8 cellular contexts compared by ENCODE assay signal in genomic region chr6:83867527-83868161, GRCh38. TPM values are rescaled to one million over a fixed set of nuclear protein-coding genes. Genes with fewer than 3 reads are reported as not detected.
DNase-seq lines count a peak whose midpoint lies in the region; ATAC-seq, FAIRE-seq and TF ChIP-seq lines count a peak whose summit lies in the region.

No MANE protein-coding gene starts in this region.

- POLR2A ChIA-PET in Caco-2 (lab: Charles Lee), result no interaction called here
- POLR2A ChIA-PET in naive thymus-derived CD4-positive, alpha-beta T cell (lab: Charles Lee), result no interaction called here

- H3K9me3 ChIP-seq in Caco-2, result peaks cover 9% of the 10 kb centered on the region; the same call in 1 of the 2 replicates
- H3K9me3 ChIP-seq in naive thymus-derived CD4-positive, alpha-beta T cell (ENCODE audit: control insufficient read depth in 2 of 3, low read length in 3 of 3), result peaks cover 0 to 6% (median 0%) of the 10 kb centered on the region in 3 experiments

- H3K27me3 Mint-ChIP-seq in Caco-2 (ENCODE audit: insufficient read depth, unreplicated experiment), result no peaks in the 10 kb centered on the region
- no peaks in the 10 kb centered on the region for H3K27me3 Mint-ChIP-seq in naive thymus-derived CD4-positive, alpha-beta T cell

- H3K27me3 ChIP-seq in Caco-2 (replicated peaks; ENCODE audit: control insufficient read depth, insufficient read depth, low read length) (no peaks in the 10 kb centered on the region), bronchial epithelial cell (ENCODE audit: control insufficient read depth, insufficient read depth, low read length) (no peaks in the 10 kb centered on the region)
- no peaks in the 10 kb centered on the region for H3K27me3 ChIP-seq in naive thymus-derived CD4-positive, alpha-beta T cell (ENCODE audit: control insufficient read depth in 2 of 2, insufficient read depth in 2 of 2, low read length in 2 of 2)

- FAIRE-seq in bronchial epithelial cell (lab: Jason Lieb, UNC), result peak; percentile 76

- no peaks in the 10 kb centered on the region for H3K4me1 ChIP-seq in Caco-2
- no peaks in the 10 kb centered on the region for H3K4me1 ChIP-seq in naive thymus-derived CD4-positive, alpha-beta T cell (ENCODE audit: control insufficient read depth in 2 of 2, insufficient read depth in 2 of 2, low read length in 2 of 2)

- no peak overlapping the region for H3K4me3 Mint-ChIP-seq in Caco-2 (ENCODE audit: unreplicated experiment)
- peak overlapping the region in 1 of 10 donors; percentile 3 for H3K4me3 Mint-ChIP-seq in naive thymus-derived CD4-positive, alpha-beta T cell

- H3K27ac Mint-ChIP-seq in Caco-2 (ENCODE audit: unreplicated experiment), result no peak overlapping the region
- H3K27ac Mint-ChIP-seq in naive thymus-derived CD4-positive, alpha-beta T cell, result peak overlapping the region in 1 of 9 donors; percentile 13

- H3K27ac ChIP-seq in naive thymus-derived CD4-positive, alpha-beta T cell (ENCODE audit: low read depth, low read length), result no peak overlapping the region

- peak; percentile 29 to 42 for DNase-seq in Caco-2
- DNase-seq in LHCN-M2 (ENCODE audit: low read depth), result peak; percentile 93
- peak; percentile 98 for DNase-seq in bronchial epithelial cell (ENCODE audit: low read depth)
- DNase-seq in naive thymus-derived CD4-positive, alpha-beta T cell, result peak in 3 of 9 donors; percentile 16 to 30 (median 18)
- DNase-seq in GF-D8 (lab: John Stamatoyannopoulos, UW), result no peak

- no TSS peak for BruUV-seq in Caco-2 (replicated peaks; lab: Mats Ljungman, UMichigan)

- peaks cover 16% of the 10 kb centered on the region for H3K36me3 Mint-ChIP-seq in Caco-2 (ENCODE audit: insufficient read depth, unreplicated experiment)
- H3K36me3 Mint-ChIP-seq in naive thymus-derived CD4-positive, alpha-beta T cell, result peaks cover 11 to 62% (median 51%) of the 10 kb centered on the region in 5 donors

- CTCF ChIA-PET in Caco-2 (lab: Charles Lee), result no interaction called here
- CTCF ChIA-PET in naive thymus-derived CD4-positive, alpha-beta T cell (lab: Charles Lee), result no interaction called here

- TF ChIP-seq CTCF in Caco-2 (IDR thresholded peaks at IDR 0.05; ENCODE audit: insufficient read depth in 1 of 2, low read depth in 1 of 2, low read length in 1 of 2, severe bottlenecking in 1 of 2, unreplicated experiment in 1 of 2) (no peak), bronchial epithelial cell (IDR thresholded peaks at IDR 0.05; ENCODE audit: insufficient read depth, low read length, severe bottlenecking) (no peak)

- H3K4me3 ChIP-seq in Caco-2 (ENCODE audit: low read depth, low read length) (no peak overlapping the region), bronchial epithelial cell (ENCODE audit: low read depth, low read length) (no peak overlapping the region)
- H3K4me3 ChIP-seq in naive thymus-derived CD4-positive, alpha-beta T cell (ENCODE audit: low read length), result no peak overlapping the region

- ATAC-seq in naive thymus-derived CD4-positive, alpha-beta T cell, result peak; percentile 91
- ATAC-seq in GM18909 (IDR thresholded peaks at IDR 0.05; ENCODE audit: poor library complexity, unreplicated experiment), result no peak
- ATAC-seq in GM18870 (IDR thresholded peaks at IDR 0.05; ENCODE audit: unreplicated experiment), result no peak
- ATAC-seq in GM18505 (IDR thresholded peaks at IDR 0.05; ENCODE audit: unreplicated experiment), result no peak

- intact Hi-C loops in Caco-2 (cut with micrococcal nuclease; ENCODE audit: unreplicated experiment), result no loop called here
- intact Hi-C loops in naive thymus-derived CD4-positive, alpha-beta T cell (cut with micrococcal nuclease), result no loop called here

- H3K4me1 Mint-ChIP-seq in Caco-2 (ENCODE audit: low read depth, unreplicated experiment), result no peaks in the 10 kb centered on the region
- H3K4me1 Mint-ChIP-seq in naive thymus-derived CD4-positive, alpha-beta T cell, result peaks cover 4 to 36% (median 24%) of the 10 kb centered on the region in 7 donors

- peaks cover 14% of the 10 kb centered on the region for H3K9me3 Mint-ChIP-seq in Caco-2 (ENCODE audit: unreplicated experiment)
- peaks cover 0 to 28% (median 9%) of the 10 kb centered on the region in 11 donors for H3K9me3 Mint-ChIP-seq in naive thymus-derived CD4-positive, alpha-beta T cell

- H3K36me3 ChIP-seq in Caco-2 (ENCODE audit: control insufficient read depth, insufficient read depth, low read length) (peaks cover 4% of the 10 kb centered on the region), bronchial epithelial cell (ENCODE audit: control insufficient read depth, insufficient read depth, low read length) (peaks cover 3% of the 10 kb centered on the region)
- peaks cover 0 to 30% (median 8%) of the 10 kb centered on the region in 3 experiments for H3K36me3 ChIP-seq in naive thymus-derived CD4-positive, alpha-beta T cell (ENCODE audit: control insufficient read depth in 2 of 3, insufficient read depth in 3 of 3, low read length in 3 of 3)

- TF ChIP-seq POLR2A in GM18505 (IDR thresholded peaks at IDR 0.05; ENCODE audit: borderline replicate concordance, extremely low read depth, insufficient read depth, insufficient read length), result no peak

RNA-seq across cellular contexts. Expression of gene CYB5R4, which starts 8.2 kb away (rescaled TPM):
- 23.2 and 23.7 TPM in 2 replicates for total RNA-seq in Caco-2 (2022)
- 18.4 and 25.8 TPM in 2 replicates for total RNA-seq in LHCN-M2 (2014; rRNA removed)
- 9.0 TPM for polyA plus RNA-seq in LHCN-M2 (2012)
- 4.7 and 5.4 TPM in 2 replicates for total RNA-seq in bronchial epithelial cell
- 10 to 100 TPM; 17.8 to 38.6 (median 21.0) TPM for total RNA-seq in naive thymus-derived CD4-positive, alpha-beta T cell
- 10 to 100 TPM; 14.9 to 20.0 TPM for polyA plus RNA-seq in naive thymus-derived CD4-positive, alpha-beta T cell

RNA-seq across cellular contexts. Expression of gene RIPPLY2, which starts 14.5 kb away (rescaled TPM):
- total RNA-seq in Caco-2 (2022) (not detected in 2 replicates), LHCN-M2 (2014; rRNA removed) (not detected in 2 replicates), bronchial epithelial cell (not detected in 2 replicates)
- not detected for polyA plus RNA-seq in LHCN-M2 (2012)
- not detected for total RNA-seq in naive thymus-derived CD4-positive, alpha-beta T cell
- polyA plus RNA-seq in naive thymus-derived CD4-positive, alpha-beta T cell, result not detected
